ENCODE assay signal across 7 cellular contexts in genomic region chr18:3279201-3280185, GRCh38. TPM values are rescaled to one million over a fixed set of nuclear protein-coding genes. Genes with fewer than 3 reads are reported as not detected.
DNase-seq lines count a peak whose midpoint lies in the region; ATAC-seq and TF ChIP-seq lines count a peak whose summit lies in the region.

No MANE protein-coding gene starts in this region.

- H3K4me1 ChIP-seq in PC-3 (ENCODE audit: insufficient read depth, low read length) = peaks cover 27% of the 10 kb centered on the region

- H3K27ac ChIP-seq in PC-3 (ENCODE audit: low read length) = no peak overlapping the region

- peaks cover 14% of the 10 kb centered on the region for H3K36me3 Mint-ChIP-seq in progenitor cell of endocrine pancreas (ENCODE audit: insufficient read depth)

- no peak overlapping the region for H2AFZ ChIP-seq in PC-3 (ENCODE audit: low read length)

- H3K36me3 ChIP-seq in PC-3 (ENCODE audit: low read depth, low read length) = peaks cover 30% of the 10 kb centered on the region

- TF ChIP-seq CTCF in PC-3 (conservative IDR thresholded peaks at IDR 0.05; ENCODE audit: low read depth, low read length) (no peak), progenitor cell of endocrine pancreas (IDR thresholded peaks at IDR 0.05; ENCODE audit: unreplicated experiment) (no peak)

- H3F3A ChIP-seq in PC-3 (ENCODE audit: low read length, unreplicated experiment) = no peaks in the 10 kb centered on the region

- TSS peak; percentile 1 for BruUV-seq in PC-3 (replicated peaks; lab: Mats Ljungman, UMichigan)

- peaks cover 19% of the 10 kb centered on the region for H3K4me1 Mint-ChIP-seq in progenitor cell of endocrine pancreas (ENCODE audit: low read depth)

- intact Hi-C loops in PC-3 (cut with micrococcal nuclease) = loop anchor here (5.0 kb wide), 2 partner anchors 233 to 493 kb away; no protein-coding TSS in a partner anchor

- POLR2A ChIA-PET in PC-3 (lab: Charles Lee; ENCODE audit: unreplicated experiment) = interaction anchor here (0.6 kb wide), 2 partner anchors 16 to 27 kb away, joined by 3 read pairs; no protein-coding TSS in a partner anchor

- no peak overlapping the region for H3K4me3 ChIP-seq in PC-3 (ENCODE audit: low read length)

- H3K4me3 Mint-ChIP-seq in progenitor cell of endocrine pancreas (ENCODE audit: low read depth) = no peak overlapping the region

- H3K9me2 ChIP-seq in PC-3 (replicated peaks; ENCODE audit: low read length) = no peaks in the 10 kb centered on the region

- no peaks in the 10 kb centered on the region for H3K27me3 Mint-ChIP-seq in progenitor cell of endocrine pancreas

- ATAC-seq in GM19023 (IDR thresholded peaks at IDR 0.05; ENCODE audit: unreplicated experiment) (peak; percentile 73), HG02852 (IDR thresholded peaks at IDR 0.05; ENCODE audit: unreplicated experiment) (peak; percentile 81), PC-3 (no peak)

- DNase-seq in PC-3 (no peak), progenitor cell of endocrine pancreas (ENCODE audit: low spot score, unreplicated experiment) (no peak), HuH-7.5 (ENCODE audit: low spot score) (no peak), NCI-H69 (lab: John Stamatoyannopoulos, UW) (no peak)
- DNase-seq in activated effector memory CD4-positive, alpha-beta T cell treated with Interleukin-2 at 50 U/mL for 16 hours = no peak

- H3K9me3 Mint-ChIP-seq in progenitor cell of endocrine pancreas (ENCODE audit: low read depth) = no peaks in the 10 kb centered on the region

- no peaks in the 10 kb centered on the region for H4K20me1 ChIP-seq in PC-3 (ENCODE audit: low read length)

- no peak overlapping the region for H3K9ac ChIP-seq in PC-3 (ENCODE audit: low read length)

- no peaks in the 10 kb centered on the region for H3K27me3 ChIP-seq in PC-3 (ENCODE audit: low read length)

- peaks cover 6% of the 10 kb centered on the region; the same call in 1 of the 2 replicates for H3K79me2 ChIP-seq in PC-3 (ENCODE audit: low read length)

- H3K27ac Mint-ChIP-seq in progenitor cell of endocrine pancreas = peak overlapping the region; percentile 10

- no peaks in the 10 kb centered on the region for H3K9me3 ChIP-seq in PC-3 (ENCODE audit: low read length)

- CTCF ChIA-PET in PC-3 (lab: Charles Lee) = no interaction called here

- H3K4me2 ChIP-seq in PC-3 (ENCODE audit: low read length) = no peak overlapping the region

RNA-seq across cellular contexts. Expression of gene MYL12B, which starts 17.6 kb away (rescaled TPM):
- total RNA-seq in PC-3 (2014; rRNA removed) (233 and 308 TPM in 2 replicates), progenitor cell of endocrine pancreas (187 and 193 TPM in 2 replicates)

RNA-seq across cellular contexts. Expression of gene MYL12A, which starts 31.9 kb away (rescaled TPM):
- total RNA-seq in PC-3 (2014; rRNA removed) (254 and 329 TPM in 2 replicates), progenitor cell of endocrine pancreas (236 and 256 TPM in 2 replicates)

RNA-seq across cellular contexts. Expression of gene MYOM1, which starts 59.7 kb away (rescaled TPM):
- 0.07 and 0.12 TPM in 2 replicates for total RNA-seq in PC-3 (2014; rRNA removed)
- total RNA-seq in progenitor cell of endocrine pancreas = 1.1 TPM in 2 replicates
